In genomic region chr5:117318528-117318927, GRCh38 we compare ENCODE assay signal across 24 cellular contexts.
DNase-seq lines count a peak whose midpoint lies in the region; TF ChIP-seq lines count a peak whose summit lies in the region.
"Had no signal": no experiment of that assay in that cellular context is flagged by ENCODE, and none has a peak within 500 bp of the region (broad histone marks: within the 10 kb centered on the region; RNA-seq: fewer than 3 reads in every experiment).

No MANE protein-coding gene starts in this region.

- no peak for TF ChIP-seq EP300 in esophagus muscularis mucosa (IDR thresholded peaks at IDR 0.05)
- no peak for TF ChIP-seq EP300 in stomach (IDR thresholded peaks at IDR 0.05)

- TF ChIP-seq CTCF in epithelial cell of esophagus (IDR thresholded peaks at IDR 0.05; ENCODE audit: insufficient read depth, low read depth, low read length, missing control alignments) (peak; percentile 29), progenitor cell of endocrine pancreas (IDR thresholded peaks at IDR 0.05; ENCODE audit: unreplicated experiment) (peak; percentile 19), esophagus muscularis mucosa (IDR thresholded peaks at IDR 0.05) (no peak), stomach (IDR thresholded peaks at IDR 0.05) (no peak)

- no peaks in the 10 kb centered on the region for H3K36me3 Mint-ChIP-seq in progenitor cell of endocrine pancreas (ENCODE audit: insufficient read depth)
- H3K36me3 Mint-ChIP-seq: activated naive CD4-positive, alpha-beta T cell treated with anti-CD3 and anti-CD28 coated beads, Interleukin-2, amount 50 U/mL, for 24 hours; memory B cell; naive thymus-derived CD4-positive, alpha-beta T cell had no signal

- no peaks in the 10 kb centered on the region for H3K36me3 ChIP-seq in H7 (replicated peaks; ENCODE audit: control insufficient read depth, insufficient read depth, low read length)
- H3K36me3 ChIP-seq in esophagus muscularis mucosa: no peaks in the 10 kb centered on the region
- no peaks in the 10 kb centered on the region for H3K36me3 ChIP-seq in stomach
- H3K36me3 ChIP-seq: heart right ventricle, ovary, thyroid gland had no signal

- DNase-seq in H7 (peak; percentile 15), NCI-H69 (lab: John Stamatoyannopoulos, UW) (peak; percentile 66), epithelial cell of esophagus (ENCODE audit: low read depth) (peak; percentile 17), progenitor cell of endocrine pancreas (ENCODE audit: low spot score, unreplicated experiment) (no peak), T-helper 2 cell (no peak), esophagus muscularis mucosa (ENCODE audit: extremely low spot score) (no peak), stomach (no peak)
- DNase-seq: activated B cell treated with CpG ODN at 0.5 μM for 24 hours; activated CD8-positive, alpha-beta T cell treated with anti-CD3 and anti-CD28 coated beads, Interleukin-2, amount 10 ng/mL, durations not matched to agents 7 days and 5 days; activated T-cell treated with anti-CD3 and anti-CD28 coated beads, Interleukin-2, amount 50 U/mL, for 48 hours; Caco-2; heart right ventricle; naive thymus-derived CD4-positive, alpha-beta T cell; NCI-H1930; NCI-H510A; ovary; SHP77 treated with DMSO at 0.1 percent for 48 hours; stimulated activated naive CD4-positive, alpha-beta T cell; thyroid gland had no signal

- no peaks in the 10 kb centered on the region for H3K27me3 ChIP-seq in H7 (ENCODE audit: control insufficient read depth, insufficient read depth, low read length)
- no peaks in the 10 kb centered on the region for H3K27me3 ChIP-seq in esophagus muscularis mucosa
- no peaks in the 10 kb centered on the region for H3K27me3 ChIP-seq in stomach
- H3K27me3 ChIP-seq: heart right ventricle, ovary, thyroid gland had no signal

- H3K4me1 ChIP-seq in esophagus muscularis mucosa: no peaks in the 10 kb centered on the region
- no peaks in the 10 kb centered on the region for H3K4me1 ChIP-seq in stomach
- H3K4me1 ChIP-seq: Caco-2, heart right ventricle, thyroid gland had no signal

- H3K4me3 ChIP-seq in H7 (ENCODE audit: insufficient read depth, low read depth, low read length) (no peak overlapping the region), epithelial cell of esophagus (ENCODE audit: low read length) (no peak overlapping the region), esophagus muscularis mucosa (no peak overlapping the region), stomach (no peak overlapping the region)
- H3K4me3 ChIP-seq: heart right ventricle, ovary, thyroid gland had no signal

- no peak for TF ChIP-seq POLR2A in esophagus muscularis mucosa (IDR thresholded peaks at IDR 0.05; ENCODE audit: low read depth)
- TF ChIP-seq POLR2A in stomach (IDR thresholded peaks at IDR 0.05): no peak

- 93% methylated on average over 2 of the region's 2 CpGs for WGBS in esophagus muscularis mucosa
- 62 to 71% (median 69%) methylated on average over 2 of the region's 2 CpGs for WGBS in stomach, 5 donors

- no peaks in the 10 kb centered on the region for H3K9me3 Mint-ChIP-seq in progenitor cell of endocrine pancreas (ENCODE audit: low read depth)
- H3K9me3 Mint-ChIP-seq: activated B cell treated with CpG ODN at 0.5 μM for 24 hours; memory B cell; T-helper 1 cell treated with Interleukin-12 subunit alpha and Interleukin-12 subunit beta and Interleukin-4 antibody, amounts not matched to agents 30 μg/mL and 1 μg/mL, for 36 hours had no signal

- H3K4me3 Mint-ChIP-seq in progenitor cell of endocrine pancreas (ENCODE audit: low read depth): no peak overlapping the region
- H3K4me3 Mint-ChIP-seq: activated B cell treated with CpG ODN at 0.5 μM for 24 hours; activated CD8-positive, alpha-beta T cell treated with anti-CD3 and anti-CD28 coated beads, Interleukin-2, amount 10 ng/mL, durations not matched to agents 7 days and 5 days; activated naive CD4-positive, alpha-beta T cell treated with anti-CD3 and anti-CD28 coated beads, Interleukin-2, amount 50 U/mL, for 24 hours; B cell; memory B cell; naive thymus-derived CD4-positive, alpha-beta T cell; T-helper 1 cell treated with Interleukin-12 subunit alpha and Interleukin-12 subunit beta and Interleukin-4 antibody, amounts not matched to agents 30 μg/mL and 1 μg/mL, for 36 hours had no signal

- H3K4me1 Mint-ChIP-seq in progenitor cell of endocrine pancreas (ENCODE audit: low read depth): peaks cover 9% of the 10 kb centered on the region
- H3K4me1 Mint-ChIP-seq: activated B cell treated with CpG ODN at 0.5 μM for 24 hours; activated naive CD4-positive, alpha-beta T cell treated with anti-CD3 and anti-CD28 coated beads, Interleukin-2, amount 50 U/mL, for 24 hours; B cell; memory B cell; naive thymus-derived CD4-positive, alpha-beta T cell had no signal

- no peak overlapping the region for H3K27ac Mint-ChIP-seq in progenitor cell of endocrine pancreas
- H3K27ac Mint-ChIP-seq: activated B cell treated with CpG ODN at 0.5 μM for 24 hours; activated CD8-positive, alpha-beta T cell treated with anti-CD3 and anti-CD28 coated beads, Interleukin-2, amount 10 ng/mL, durations not matched to agents 7 days and 5 days; activated naive CD4-positive, alpha-beta T cell treated with anti-CD3 and anti-CD28 coated beads, Interleukin-2, amount 50 U/mL, for 24 hours; B cell; memory B cell; naive thymus-derived CD4-positive, alpha-beta T cell; T-helper 1 cell treated with Interleukin-12 subunit alpha and Interleukin-12 subunit beta and Interleukin-4 antibody, amounts not matched to agents 30 μg/mL and 1 μg/mL, for 36 hours had no signal

- no peaks in the 10 kb centered on the region for H3K9me3 ChIP-seq in esophagus muscularis mucosa
- H3K9me3 ChIP-seq in stomach: no peaks in the 10 kb centered on the region
- H3K9me3 ChIP-seq: Caco-2, heart right ventricle, ovary, thyroid gland had no signal

- no peaks in the 10 kb centered on the region for H3K27me3 Mint-ChIP-seq in progenitor cell of endocrine pancreas
- H3K27me3 Mint-ChIP-seq: activated B cell treated with CpG ODN at 0.5 μM for 24 hours; activated naive CD4-positive, alpha-beta T cell treated with anti-CD3 and anti-CD28 coated beads, Interleukin-2, amount 50 U/mL, for 24 hours; B cell; memory B cell; naive thymus-derived CD4-positive, alpha-beta T cell had no signal

- no peak overlapping the region for H3K27ac ChIP-seq in esophagus muscularis mucosa (replicated peaks in 1 of 4)
- no peak overlapping the region for H3K27ac ChIP-seq in stomach
- H3K27ac ChIP-seq: heart right ventricle, HL-60, ovary, thyroid gland had no signal

- intact Hi-C loops in esophagus muscularis mucosa (cut with DNase I) (no loop called here), stomach (cut with DNase I; ENCODE audit: low total_unique reads) (no loop called here)

Comparison
In these comparisons a context has a peak if more than half of its experiments do, and no peak if none do; other contexts are left out.
1. DNase-seq: peak in H7 (single experiment), NCI-H69 (single experiment) and epithelial cell of esophagus (single experiment); none in progenitor cell of endocrine pancreas (single experiment), T-helper 2 cell (0 of 5), esophagus muscularis mucosa (single experiment) and stomach (single experiment).
2. CTCF ChIP-seq: peak in epithelial cell of esophagus (single experiment) and progenitor cell of endocrine pancreas (single experiment); none in esophagus muscularis mucosa (0 of 3) and stomach (0 of 7).